ENCODE assay signal across 8 cellular contexts in genomic region chr7:26500749-26501352, GRCh38.
DNase-seq lines count a peak whose midpoint lies in the region; ATAC-seq and TF ChIP-seq lines count a peak whose summit lies in the region.

No MANE protein-coding gene starts in this region.

- no peak overlapping the region for H3K4me3 Mint-ChIP-seq in glutamatergic neuron (ENCODE audit: unreplicated experiment)

- no peaks in the 10 kb centered on the region for H3K4me1 ChIP-seq in RWPE2 (ENCODE audit: insufficient read depth, poor library complexity, severe bottlenecking)

- ATAC-seq in RWPE2 (ENCODE audit: low read depth) (peak; percentile 42; the same call in 1 of the 3 replicates), GM21786 (IDR thresholded peaks at IDR 0.05; ENCODE audit: unreplicated experiment) (no peak), GM19463 (IDR thresholded peaks at IDR 0.05; ENCODE audit: unreplicated experiment) (no peak)

- H3K9me3 ChIP-seq in RWPE2 (ENCODE audit: severe bottlenecking) = no peaks in the 10 kb centered on the region

- H3K27me3 ChIP-seq in RWPE2 (ENCODE audit: insufficient read depth, poor library complexity, severe bottlenecking) = no peaks in the 10 kb centered on the region

- no peaks in the 10 kb centered on the region for H3K36me3 ChIP-seq in RWPE2 (ENCODE audit: low read depth)

- TF ChIP-seq CTCF in RWPE2 (IDR thresholded peaks at IDR 0.05; ENCODE audit: poor library complexity, severe bottlenecking) = peak; percentile 86
- peak; percentile 40 for TF ChIP-seq CTCF in glutamatergic neuron (IDR thresholded peaks at IDR 0.05; ENCODE audit: partially characterized antibody, unreplicated experiment)

- H3K4me1 Mint-ChIP-seq in glutamatergic neuron (ENCODE audit: low read depth, unreplicated experiment) = no peaks in the 10 kb centered on the region

- no peaks in the 10 kb centered on the region for H3K36me3 Mint-ChIP-seq in glutamatergic neuron (ENCODE audit: unreplicated experiment)

- no peaks in the 10 kb centered on the region for H3K9me3 Mint-ChIP-seq in glutamatergic neuron (ENCODE audit: unreplicated experiment)

- no peak overlapping the region for H3K4me3 ChIP-seq in RWPE2 (ENCODE audit: severe bottlenecking)

- peaks cover 2% of the 10 kb centered on the region for H3K27me3 Mint-ChIP-seq in glutamatergic neuron (ENCODE audit: unreplicated experiment)

- H3K27ac Mint-ChIP-seq in glutamatergic neuron (ENCODE audit: unreplicated experiment) = peak overlapping the region; percentile 7

- DNase-seq in ELR (ENCODE audit: low read depth) (peak; percentile 41), HuH-7 (ENCODE audit: low spot score) (peak; percentile 36), RWPE2 (ENCODE audit: low spot score) (no peak), glutamatergic neuron (no peak), epidermal melanocyte (ENCODE audit: insufficient read length, low spot score) (no peak)
- no peak for DNase-seq in NK-92 treated with Interleukin-12 subunit alpha and Interleukin-12 subunit beta, amount 100 ng/mL, for 24 hours (lab: John Stamatoyannopoulos, UW)

- no peak overlapping the region for H3K27ac ChIP-seq in RWPE2 (ENCODE audit: poor library complexity, severe bottlenecking)

Comparison
In these comparisons a context has a peak if more than half of its experiments do, and no peak if none do; other contexts are left out.
1. DNase-seq: peak in ELR (single experiment) and HuH-7 (single experiment); none in RWPE2 (single experiment), glutamatergic neuron (single experiment), epidermal melanocyte (single experiment) and NK-92 treated with Interleukin-12 subunit alpha and Interleukin-12 subunit beta, amount 100 ng/mL, for 24 hours (single experiment).